16 cellular contexts compared by ENCODE assay signal in the genomic region with DNA sequence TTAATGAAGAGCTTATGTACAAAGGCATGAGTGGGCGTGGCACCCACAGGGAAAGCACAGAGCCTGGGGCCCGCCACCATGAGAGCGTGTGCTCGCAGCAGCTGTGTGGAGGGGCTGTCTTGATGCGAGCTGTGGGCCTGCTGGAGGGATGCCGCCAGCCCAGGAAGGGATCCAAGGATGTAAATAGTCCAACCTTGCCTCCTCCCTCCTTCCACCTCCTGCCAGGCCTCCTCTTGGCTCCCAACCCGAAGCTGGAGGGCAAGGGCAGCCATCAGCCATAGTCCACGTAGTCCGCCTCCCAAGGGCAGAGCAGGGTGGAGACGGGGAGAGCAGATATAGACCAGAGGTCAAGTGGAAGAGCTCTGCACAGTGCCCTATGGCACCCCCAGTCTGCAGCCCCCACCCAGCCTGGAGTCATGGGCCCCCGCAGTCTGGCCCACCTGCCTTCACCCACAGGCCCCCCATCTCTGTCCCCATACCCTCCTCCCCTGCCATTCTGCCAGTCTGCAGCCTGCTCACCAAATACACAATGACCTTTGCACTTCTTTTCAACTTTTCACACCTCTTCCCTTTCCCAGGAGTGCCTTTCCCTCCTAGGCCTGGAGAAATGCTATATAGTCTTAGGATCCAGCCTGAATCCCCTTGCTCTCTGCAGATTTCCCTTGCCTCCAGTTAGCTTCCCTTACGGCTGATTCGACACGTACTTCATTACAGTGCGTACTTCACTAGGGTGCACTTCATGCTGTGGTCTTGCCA.
"Had no signal": no experiment of that assay in that cellular context is flagged by ENCODE, and none has a peak within 500 bp of the region (broad histone marks: within the 10 kb centered on the region; RNA-seq: fewer than 3 reads in every experiment).

No MANE protein-coding gene starts in this region.

- DNase-seq: activated B cell treated with CpG ODN at 0.5 μM for 24 hours; activated CD4-positive, alpha-beta memory T cell treated with anti-CD3 and anti-CD28 coated beads, Interleukin-2, amount 10 ng/mL, durations not matched to agents 7 days and 5 days; activated CD4-positive, alpha-beta T cell treated with anti-CD3 and anti-CD28 coated beads for 4 hours; activated naive CD4-positive, alpha-beta T cell treated with anti-CD3 and anti-CD28 coated beads for 36 hours; activated T-cell treated with anti-CD3 and anti-CD28 coated beads, Interleukin-2, amount 50 U/mL, for 4 hours; dermis blood vessel endothelial cell; effector memory CD4-positive, alpha-beta T cell; mammary epithelial cell; right lobe of liver; stimulated activated CD4-positive, alpha-beta T cell treated with anti-CD3 and anti-CD28 coated beads, Interleukin-4, amount 100 ng/mL, for 1 hour; SW 1271 had no signal

- H3K4me3 Mint-ChIP-seq: activated B cell treated with CpG ODN at 0.5 μM for 24 hours; activated CD4-positive, alpha-beta memory T cell treated with anti-CD3 and anti-CD28 coated beads, Interleukin-2, amount 10 ng/mL, durations not matched to agents 7 days and 5 days; activated naive CD4-positive, alpha-beta T cell treated with anti-CD3 and anti-CD28 coated beads for 36 hours; activated T-cell treated with anti-CD3 and anti-CD28 coated beads, Interleukin-2, amount 50 U/mL, for 4 hours; neural crest cell; T-helper 2 cell treated with Interferon-gamma antibody and Interleukin-4, amounts not matched to agents 5 μg/mL and 100 μg/mL, for 36 hours had no signal

- H3K27me3 ChIP-seq: hepatocyte, right lobe of liver had no signal

- H3K4me3 ChIP-seq: hepatocyte, right lobe of liver, smooth muscle cell had no signal

- H3K27ac Mint-ChIP-seq: activated B cell treated with CpG ODN at 0.5 μM for 24 hours; activated CD4-positive, alpha-beta memory T cell treated with anti-CD3 and anti-CD28 coated beads, Interleukin-2, amount 10 ng/mL, durations not matched to agents 7 days and 5 days; activated naive CD4-positive, alpha-beta T cell treated with anti-CD3 and anti-CD28 coated beads for 36 hours; progenitor cell of endocrine pancreas; T-helper 2 cell treated with Interferon-gamma antibody and Interleukin-4, amounts not matched to agents 5 μg/mL and 100 μg/mL, for 36 hours had no signal

- H3K27ac ChIP-seq: hepatocyte, right lobe of liver had no signal

- H3K27me3 Mint-ChIP-seq: activated B cell treated with CpG ODN at 0.5 μM for 24 hours; activated CD4-positive, alpha-beta memory T cell treated with anti-CD3 and anti-CD28 coated beads, Interleukin-2, amount 10 ng/mL, durations not matched to agents 7 days and 5 days; progenitor cell of endocrine pancreas had no signal

- H3K36me3 ChIP-seq: right lobe of liver had no signal

- H3K4me1 ChIP-seq: right lobe of liver had no signal

- H3K9me3 ChIP-seq: right lobe of liver had no signal

- H3K9me3 Mint-ChIP-seq: activated B cell treated with CpG ODN at 0.5 μM for 24 hours; activated CD4-positive, alpha-beta memory T cell treated with anti-CD3 and anti-CD28 coated beads, Interleukin-2, amount 10 ng/mL, durations not matched to agents 7 days and 5 days; activated naive CD4-positive, alpha-beta T cell treated with anti-CD3 and anti-CD28 coated beads for 36 hours; activated T-cell treated with anti-CD3 and anti-CD28 coated beads, Interleukin-2, amount 50 U/mL, for 4 hours; neural crest cell; T-helper 2 cell treated with Interferon-gamma antibody and Interleukin-4, amounts not matched to agents 5 μg/mL and 100 μg/mL, for 36 hours had no signal
